ENCODE assay signal across 1 cellular context in genomic region chr7:94642838-94643653, GRCh38.
TF ChIP-seq lines count a peak whose summit lies in the region.

No MANE protein-coding gene starts in this region.

TF ChIP-seq in HepG2, 621 proteins besides CTCF, POLR2A, EP300 and RAD21 (continued from another document and continues in another):
- TF ChIP-seq SKIL (CRISPR knock-in tag; IDR thresholded peaks at IDR 0.05; ENCODE audit: borderline replicate concordance) (no peak; the same call in 1 of the 2 replicates), ZMYM4 (CRISPR knock-in tag; IDR thresholded peaks at IDR 0.05) (peak; percentile 85), ZNF329 (CRISPR knock-in tag; IDR thresholded peaks at IDR 0.05; ENCODE audit: low read depth) (no peak), ZNF598 (CRISPR knock-in tag; IDR thresholded peaks at IDR 0.05; ENCODE audit: borderline replicate concordance) (no peak), SNAPC2 (CRISPR knock-in tag; IDR thresholded peaks at IDR 0.05) (no peak), GFI1 (CRISPR knock-in tag; IDR thresholded peaks at IDR 0.05; ENCODE audit: borderline replicate concordance) (peak; percentile 94), HHEX (CRISPR knock-in tag; IDR thresholded peaks at IDR 0.05) (peak; percentile 60; the same call in 1 of the 2 replicates), ZNF770 (CRISPR knock-in tag; IDR thresholded peaks at IDR 0.05) (no peak), TBP (CRISPR knock-in tag; IDR thresholded peaks at IDR 0.05) (no peak), ZNF335 (CRISPR knock-in tag; IDR thresholded peaks at IDR 0.05) (0 out of 2 replicates have a peak, but pooled peaks have one; percentile 29), GTF3A (CRISPR knock-in tag; conservative IDR thresholded peaks at IDR 0.05) (no peak), RNF219 (CRISPR knock-in tag; IDR thresholded peaks at IDR 0.05) (0 out of 2 replicates have a peak, but pooled peaks have one; percentile 64), ZNF660 (CRISPR knock-in tag; IDR thresholded peaks at IDR 0.05; ENCODE audit: borderline replicate concordance, low read depth) (no peak), ZNF331 (CRISPR knock-in tag; IDR thresholded peaks at IDR 0.05) (peak; percentile 57), ZNF337 (CRISPR knock-in tag; IDR thresholded peaks at IDR 0.05; ENCODE audit: borderline replicate concordance, low read depth) (no peak), ELF4 (CRISPR knock-in tag; IDR thresholded peaks at IDR 0.05; ENCODE audit: borderline replicate concordance) (peak; percentile 68; the same call in 1 of the 2 replicates), ONECUT2 (CRISPR knock-in tag; IDR thresholded peaks at IDR 0.05) (peak; percentile 97), HMGXB3 (CRISPR knock-in tag; IDR thresholded peaks at IDR 0.05; ENCODE audit: borderline replicate concordance) (peak; percentile 32; the same call in 1 of the 2 replicates), NFYC (CRISPR knock-in tag; IDR thresholded peaks at IDR 0.05) (no peak), POLR2AphosphoS2 (IDR thresholded peaks at IDR 0.05; ENCODE audit: low read depth, low read length) (no peak), ZKSCAN8 (CRISPR knock-in tag; IDR thresholded peaks at IDR 0.05; ENCODE audit: borderline replicate concordance) (peak; percentile 92), NFYB (CRISPR knock-in tag; IDR thresholded peaks at IDR 0.05) (no peak), PPARG (CRISPR knock-in tag; conservative IDR thresholded peaks at IDR 0.05) (peak; percentile 85), MXD1 (CRISPR knock-in tag; IDR thresholded peaks at IDR 0.05) (no peak), SRSF4 (IDR thresholded peaks at IDR 0.05; ENCODE audit: low read depth, low read length, poor library complexity, severe bottlenecking) (no peak), HMG20B (CRISPR knock-in tag; conservative IDR thresholded peaks at IDR 0.05) (peak; percentile 72), GMEB1 (CRISPR knock-in tag; IDR thresholded peaks at IDR 0.05; ENCODE audit: borderline replicate concordance) (peak; percentile 25; the same call in 1 of the 2 replicates), ZNF33A (CRISPR knock-in tag; IDR thresholded peaks at IDR 0.05; ENCODE audit: borderline replicate concordance) (peak; percentile 92), ZSCAN25 (CRISPR knock-in tag; IDR thresholded peaks at IDR 0.05) (peak; percentile 61; the same call in 1 of the 2 replicates), MAFK (conservative IDR thresholded peaks at IDR 0.05 in 1 of 2, IDR thresholded peaks at IDR 0.05 in 1 of 2; ENCODE audit: low read length in 2 of 2) (no peak), ATF7-NPFF (CRISPR knock-in tag; IDR thresholded peaks at IDR 0.05; ENCODE audit: low read depth) (no peak), CBX1 (IDR thresholded peaks at IDR 0.05; ENCODE audit: low read depth) (no peak), TCF7L2 (IDR thresholded peaks at IDR 0.05; ENCODE audit: low read depth, low read length) (peak; percentile 90), CCDC6 (CRISPR knock-in tag; IDR thresholded peaks at IDR 0.05) (no peak), SMARCE1 (IDR thresholded peaks at IDR 0.05; ENCODE audit: borderline replicate concordance) (peak; percentile 15; the same call in 1 of the 2 replicates), MEIS2 (CRISPR knock-in tag; IDR thresholded peaks at IDR 0.05) (0 out of 2 replicates have a peak, but pooled peaks have one; percentile 70), IKZF5 (CRISPR knock-in tag; IDR thresholded peaks at IDR 0.05) (peak; percentile 42; the same call in 1 of the 2 replicates), FOXP1 (IDR thresholded peaks at IDR 0.05) (no peak), FOXP1 (CRISPR knock-in tag; IDR thresholded peaks at IDR 0.05) (peak; percentile 92), HDAC2 (CRISPR knock-in tag; IDR thresholded peaks at IDR 0.05) (peak; percentile 95), DRAP1 (CRISPR knock-in tag; IDR thresholded peaks at IDR 0.05) (peak; percentile 58; the same call in 1 of the 2 replicates), SMAD3 (CRISPR knock-in tag; IDR thresholded peaks at IDR 0.05) (0 out of 2 replicates have a peak, but pooled peaks have one; percentile 71), MYNN (CRISPR knock-in tag; IDR thresholded peaks at IDR 0.05; ENCODE audit: low read depth) (no peak), KLF11 (CRISPR knock-in tag; IDR thresholded peaks at IDR 0.05) (no peak), ARID2 (CRISPR knock-in tag; IDR thresholded peaks at IDR 0.05; ENCODE audit: borderline replicate concordance) (no peak), HOXA5 (CRISPR knock-in tag; IDR thresholded peaks at IDR 0.05) (peak; percentile 68; the same call in 1 of the 2 replicates), STAT6 (CRISPR knock-in tag; IDR thresholded peaks at IDR 0.05; ENCODE audit: borderline replicate concordance) (peak; percentile 77; the same call in 1 of the 2 replicates), ZNF746 (CRISPR knock-in tag; IDR thresholded peaks at IDR 0.05) (no peak; the same call in 1 of the 2 replicates), MBD4 (IDR thresholded peaks at IDR 0.05; ENCODE audit: borderline replicate concordance, low read length) (peak; percentile 94; the same call in 1 of the 2 replicates), MED8 (CRISPR knock-in tag; IDR thresholded peaks at IDR 0.05; ENCODE audit: insufficient replicate concordance) (peak; percentile 67), NR2F2 (IDR thresholded peaks at IDR 0.05; ENCODE audit: borderline replicate concordance, low read depth) (peak; percentile 74), TBX3 (IDR thresholded peaks at IDR 0.05; ENCODE audit: borderline replicate concordance) (peak; percentile 87), ZNF367 (CRISPR knock-in tag; IDR thresholded peaks at IDR 0.05; ENCODE audit: borderline replicate concordance) (no peak)
